17 cellular contexts compared by ENCODE assay signal in genomic region chr10:88928254-88928653, GRCh38. TPM values are rescaled to one million over a fixed set of nuclear protein-coding genes. Genes with fewer than 3 reads are reported as not detected.
DNase-seq lines count a peak whose midpoint lies in the region; ATAC-seq, FAIRE-seq and TF ChIP-seq lines count a peak whose summit lies in the region.
"Had no signal": no experiment of that assay in that cellular context is flagged by ENCODE, and none has a peak within 500 bp of the region (broad histone marks: within the 10 kb centered on the region; RNA-seq: fewer than 3 reads in every experiment).

No MANE protein-coding gene starts in this region.

- H3K27ac ChIP-seq in SK-N-SH (ENCODE audit: low read depth in 2 of 2, low read length in 1 of 2), result peak overlapping the region in 1 of 2 experiments; percentile 72; a peak in 2 of 4 replicates
- peak overlapping the region; percentile 12 for H3K27ac ChIP-seq in vagina
- H3K27ac ChIP-seq: 22Rv1 had no signal

- no peaks in the 10 kb centered on the region for H3F3A ChIP-seq in SK-N-SH (replicated peaks; ENCODE audit: insufficient read depth)

- CTCF ChIA-PET in SK-N-SH (lab: Yijun Ruan, JAX), result interaction anchor here (0.9 to 11.1 kb wide), 6 partner anchors 15 to 364 kb away, joined by 3 to 425 read pairs (median 3); partner anchors contain the start of gene FAS
- CTCF ChIA-PET in T-cell (lab: Charles Lee), result interaction anchor here in 1 of 2 donors (0.7 to 1.4 kb wide), 4 partner anchors 8 to 107 kb away, joined by 3 to 5 read pairs (median 3); no protein-coding TSS in a partner anchor

- no peaks in the 10 kb centered on the region for H3K9me2 ChIP-seq in SK-N-SH

- H3K4me3 Mint-ChIP-seq in T-cell, result no peak overlapping the region
- H3K4me3 Mint-ChIP-seq: CD14-positive monocyte; CD8-positive, alpha-beta T cell had no signal

- WGBS in SK-N-SH (ENCODE audit: low lambda C conversion rate), result 35% methylated on average over 2 of the region's 2 CpGs

- H3K4me1 ChIP-seq in SK-N-SH (ENCODE audit: control insufficient read depth in 1 of 2, insufficient read depth in 2 of 2, low read depth in 1 of 2, low read length in 1 of 2), result peaks cover 3 to 9% of the 10 kb centered on the region in 2 experiments; a peak in 3 of 4 replicates
- peaks cover 32% of the 10 kb centered on the region for H3K4me1 ChIP-seq in vagina

- no peaks in the 10 kb centered on the region for H3K27me3 ChIP-seq in SK-N-SH (ENCODE audit: insufficient read depth)
- no peaks in the 10 kb centered on the region for H3K27me3 ChIP-seq in vagina

- no peak overlapping the region for H2AFZ ChIP-seq in SK-N-SH (ENCODE audit: low read depth)

- no peaks in the 10 kb centered on the region for H3K27me3 Mint-ChIP-seq in T-cell

- TF ChIP-seq POLR2A in vagina (IDR thresholded peaks at IDR 0.05), result no peak

- H4K20me1 ChIP-seq in SK-N-SH (ENCODE audit: insufficient read depth), result no peaks in the 10 kb centered on the region

- POLR2A ChIA-PET in SK-N-SH (lab: Yijun Ruan, JAX) (no interaction called here), T-cell (lab: Charles Lee) (interaction anchor here in 1 of 2 donors (0.5 to 0.7 kb wide), 3 partner anchors 49 to 98 kb away, joined by 3 to 5 read pairs (median 4); no protein-coding TSS in a partner anchor)

- H3K27ac Mint-ChIP-seq in T-cell, result peak overlapping the region; percentile 22 to 44
- H3K27ac Mint-ChIP-seq: CD14-positive monocyte; CD8-positive, alpha-beta T cell had no signal

- DNase-seq in SK-N-SH, result no peak
- DNase-seq in T-cell, result no peak
- no peak for DNase-seq in vagina (ENCODE audit: extremely low spot score in 2 of 2)
- DNase-seq in NCI-H2196 treated with DMSO at 0.1 percent for 48 hours (lab: John Stamatoyannopoulos, UW; ENCODE audit: unreplicated experiment), result no peak
- DNase-seq: CD8-positive, alpha-beta T cell; COR-L47; DMS153; DMS79 treated with DMSO at 0.1 percent for 48 hours; EL had no signal

- ATAC-seq in SK-N-SH treated with all-trans-retinoic acid at 6 μM for 48 hours, result no peak
- ATAC-seq in T-cell (replicated peaks in 1 of 4), result no peak
- no peak for ATAC-seq in HG02571 (IDR thresholded peaks at IDR 0.05; ENCODE audit: unreplicated experiment)
- ATAC-seq: CD8-positive, alpha-beta T cell had no signal

- no peak for TF ChIP-seq CTCF in SK-N-SH (IDR thresholded peaks at IDR 0.05)
- TF ChIP-seq CTCF in vagina (IDR thresholded peaks at IDR 0.05), result no peak

- TF ChIP-seq EP300 in SK-N-SH (IDR thresholded peaks at IDR 0.05; ENCODE audit: borderline replicate concordance in 1 of 2, low read depth in 1 of 2, low read length in 1 of 2), result no peak

- intact Hi-C loops in vagina (cut with DNase I), result no loop called here

- no peaks in the 10 kb centered on the region for H3K9me3 ChIP-seq in SK-N-SH
- H3K9me3 ChIP-seq in vagina, result no peaks in the 10 kb centered on the region
- H3K9me3 ChIP-seq: HAP-1 had no signal

- H3K9ac ChIP-seq in SK-N-SH, result no peak overlapping the region

- no peaks in the 10 kb centered on the region for H3K79me2 ChIP-seq in SK-N-SH (ENCODE audit: insufficient read depth)

- no peak overlapping the region for H3K4me2 ChIP-seq in SK-N-SH

- H3K4me3 ChIP-seq in SK-N-SH (ENCODE audit: low read depth in 2 of 2, low read length in 1 of 2) (no peak overlapping the region), vagina (no peak overlapping the region)
- H3K4me3 ChIP-seq: HAP-1 had no signal

- H3K4me1 Mint-ChIP-seq in T-cell, result peaks cover 4 to 6% (median 5%) of the 10 kb centered on the region in 3 donors

- no peaks in the 10 kb centered on the region for H3K9me3 Mint-ChIP-seq in T-cell
- H3K9me3 Mint-ChIP-seq: CD8-positive, alpha-beta T cell had no signal

- TF ChIP-seq RAD21 in SK-N-SH (IDR thresholded peaks at IDR 0.05; ENCODE audit: low read length), result no peak

- H3K36me3 Mint-ChIP-seq in T-cell, result peaks cover 37% of the 10 kb centered on the region

- FAIRE-seq in endometrium (lab: Jason Lieb, UNC), result peak; percentile 4
- FAIRE-seq: D721Med, H1 had no signal

- H3K36me3 ChIP-seq in SK-N-SH (replicated peaks in 1 of 2; ENCODE audit: control insufficient read depth in 1 of 2, insufficient read depth in 2 of 2, low read length in 1 of 2) (peaks cover 6 to 9% of the 10 kb centered on the region in 2 experiments), vagina (no peaks in the 10 kb centered on the region)
- H3K36me3 ChIP-seq: HAP-1 had no signal

TF ChIP-seq in SK-N-SH treated with all-trans-retinoic acid at 6 μM for 48 hours, 23 proteins besides CTCF, POLR2A, EP300 and RAD21:
- TF ChIP-seq, protein P1, sequence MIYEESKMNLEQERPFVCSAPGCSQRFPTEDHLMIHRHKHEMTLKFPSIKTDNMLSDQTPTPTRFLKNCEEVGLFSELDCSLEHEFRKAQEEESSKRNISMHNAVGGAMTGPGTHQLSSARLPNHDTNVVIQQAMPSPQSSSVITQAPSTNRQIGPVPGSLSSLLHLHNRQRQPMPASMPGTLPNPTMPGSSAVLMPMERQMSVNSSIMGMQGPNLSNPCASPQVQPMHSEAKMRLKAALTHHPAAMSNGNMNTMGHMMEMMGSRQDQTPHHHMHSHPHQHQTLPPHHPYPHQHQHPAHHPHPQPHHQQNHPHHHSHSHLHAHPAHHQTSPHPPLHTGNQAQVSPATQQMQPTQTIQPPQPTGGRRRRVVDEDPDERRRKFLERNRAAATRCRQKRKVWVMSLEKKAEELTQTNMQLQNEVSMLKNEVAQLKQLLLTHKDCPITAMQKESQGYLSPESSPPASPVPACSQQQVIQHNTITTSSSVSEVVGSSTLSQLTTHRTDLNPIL (CRISPR knock-in tag; IDR thresholded peaks at IDR 0.05; ENCODE audit: low read depth), result no peak
- TF ChIP-seq, protein P2, sequence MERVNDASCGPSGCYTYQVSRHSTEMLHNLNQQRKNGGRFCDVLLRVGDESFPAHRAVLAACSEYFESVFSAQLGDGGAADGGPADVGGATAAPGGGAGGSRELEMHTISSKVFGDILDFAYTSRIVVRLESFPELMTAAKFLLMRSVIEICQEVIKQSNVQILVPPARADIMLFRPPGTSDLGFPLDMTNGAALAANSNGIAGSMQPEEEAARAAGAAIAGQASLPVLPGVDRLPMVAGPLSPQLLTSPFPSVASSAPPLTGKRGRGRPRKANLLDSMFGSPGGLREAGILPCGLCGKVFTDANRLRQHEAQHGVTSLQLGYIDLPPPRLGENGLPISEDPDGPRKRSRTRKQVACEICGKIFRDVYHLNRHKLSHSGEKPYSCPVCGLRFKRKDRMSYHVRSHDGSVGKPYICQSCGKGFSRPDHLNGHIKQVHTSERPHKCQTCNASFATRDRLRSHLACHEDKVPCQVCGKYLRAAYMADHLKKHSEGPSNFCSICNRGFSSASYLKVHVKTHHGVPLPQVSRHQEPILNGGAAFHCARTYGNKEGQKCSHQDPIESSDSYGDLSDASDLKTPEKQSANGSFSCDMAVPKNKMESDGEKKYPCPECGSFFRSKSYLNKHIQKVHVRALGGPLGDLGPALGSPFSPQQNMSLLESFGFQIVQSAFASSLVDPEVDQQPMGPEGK (CRISPR knock-in tag; IDR thresholded peaks at IDR 0.05; ENCODE audit: borderline replicate concordance), result no peak
- TF ChIP-seq ISL1 (CRISPR knock-in tag; IDR thresholded peaks at IDR 0.05), result peak; percentile 56

TF ChIP-seq in SK-N-SH, 30 proteins besides CTCF, POLR2A, EP300 and RAD21:
- TF ChIP-seq SIN3A (IDR thresholded peaks at IDR 0.05; ENCODE audit: borderline replicate concordance, low read depth, low read length) (no peak), POLR2AphosphoS5 (IDR thresholded peaks at IDR 0.05; ENCODE audit: low read depth, low read length) (no peak), TAF1 (IDR thresholded peaks at IDR 0.05; ENCODE audit: borderline replicate concordance, low read depth, low read length) (no peak), FOXM1 (IDR thresholded peaks at IDR 0.05; ENCODE audit: low read depth) (no peak), GATA2 (CRISPR knock-in tag; IDR thresholded peaks at IDR 0.05) (no peak), EZH2phosphoT487 (IDR thresholded peaks at IDR 0.05; ENCODE audit: borderline replicate concordance, low read depth) (no peak), NFIC (IDR thresholded peaks at IDR 0.05; ENCODE audit: borderline replicate concordance) (no peak), MXI1 (IDR thresholded peaks at IDR 0.05; ENCODE audit: low read depth, low read length) (no peak), GABPA (IDR thresholded peaks at IDR 0.05; ENCODE audit: low read depth) (no peak), USF2 (IDR thresholded peaks at IDR 0.05; ENCODE audit: borderline replicate concordance, low read depth, low read length) (no peak), JUND (IDR thresholded peaks at IDR 0.05) (no peak), ELF1 (IDR thresholded peaks at IDR 0.05) (no peak), TEAD4 (IDR thresholded peaks at IDR 0.05; ENCODE audit: borderline replicate concordance, insufficient read depth) (no peak), YY1 (IDR thresholded peaks at IDR 0.05; ENCODE audit: low read depth) (no peak), MAX (IDR thresholded peaks at IDR 0.05; ENCODE audit: low read depth) (no peak), FOSL2 (IDR thresholded peaks at IDR 0.05; ENCODE audit: borderline replicate concordance, low read depth) (no peak)

RNA-seq across cellular contexts. Expression of gene ACTA2, which starts 24.3 kb away (rescaled TPM):
- polyA plus RNA-seq in SK-N-SH (2012; rRNA removed), result 119 and 130 TPM in 2 replicates
- 128 and 149 TPM in 2 replicates for polyA plus RNA-seq in SK-N-SH (2012; cell fraction: cytosol; rRNA removed)
- polyA plus RNA-seq in SK-N-SH (2012; cell fraction: nucleus; rRNA removed), result 146 and 161 TPM in 2 replicates
- 1 to 10 TPM; 4.0 to 7.8 (median 5.3) TPM for total RNA-seq in T-cell
- 1,162 TPM for total RNA-seq in vagina

RNA-seq across cellular contexts. Expression of gene STAMBPL1, which starts 48.2 kb away (rescaled TPM):
- polyA plus RNA-seq in SK-N-SH (2012; rRNA removed), result 25.1 and 32.6 TPM in 2 replicates
- polyA plus RNA-seq in SK-N-SH (2012; cell fraction: cytosol; rRNA removed), result 26.1 and 26.3 TPM in 2 replicates
- 44.5 and 93.2 TPM in 2 replicates for polyA plus RNA-seq in SK-N-SH (2012; cell fraction: nucleus; rRNA removed)
- total RNA-seq in T-cell (10 to 100 TPM; 27.5 to 37.8 (median 34.5) TPM), vagina (15.7 TPM)

Comparison
In these comparisons a context has a peak if more than half of its experiments do, and no peak if none do; other contexts are left out.
1. RNA of gene ACTA2, which starts 24.3 kb away (total RNA-seq): 1,162 TPM in vagina (single experiment); 4.0 to 7.8 TPM in T-cell; every median in the first group is over 100 times any median in the second.